In the genomic region with DNA sequence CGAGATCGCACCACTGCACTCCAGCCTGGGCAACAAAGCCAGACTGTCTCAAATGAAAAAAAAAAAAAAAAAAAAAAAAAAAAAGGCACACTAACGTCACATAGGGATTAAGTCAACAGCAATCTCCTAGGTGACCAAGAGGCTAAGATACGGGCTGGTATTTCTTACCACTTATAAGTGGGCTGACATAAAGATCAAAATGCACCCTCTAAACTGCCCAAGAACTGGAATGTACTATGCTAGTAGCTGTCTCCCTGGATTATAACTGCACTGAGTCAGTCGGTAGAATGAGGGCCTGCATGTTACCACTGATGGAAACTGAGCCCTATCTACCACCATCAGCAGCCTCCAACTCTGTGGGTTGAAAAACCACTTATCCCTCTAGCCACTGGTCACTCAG, we compare ENCODE assay signal across 22 cellular contexts.
DNase-seq lines count a peak whose midpoint lies in the region; ATAC-seq and TF ChIP-seq lines count a peak whose summit lies in the region.
"Had no signal": no experiment of that assay in that cellular context is flagged by ENCODE, and none has a peak within 500 bp of the region (broad histone marks: within the 10 kb centered on the region; RNA-seq: fewer than 3 reads in every experiment).

No MANE protein-coding gene starts in this region.

- no peaks in the 10 kb centered on the region for H4K20me1 ChIP-seq in neural progenitor cell (ENCODE audit: low read depth)
- H4K20me1 ChIP-seq: BLaER1 had no signal

- H3K27me3 ChIP-seq in stomach (no peaks in the 10 kb centered on the region), neural progenitor cell (no peaks in the 10 kb centered on the region)
- H3K27me3 ChIP-seq: BLaER1 had no signal

- no peak for TF ChIP-seq POLR2A in stomach (IDR thresholded peaks at IDR 0.05)

- WGBS in stomach, 5 donors = 33 to 61% (median 54%) methylated on average over 5 of the region's 5 CpGs

- H3K9me3 ChIP-seq in stomach (no peaks in the 10 kb centered on the region), neural progenitor cell (ENCODE audit: low read depth) (no peaks in the 10 kb centered on the region), mucosa of descending colon (no peaks in the 10 kb centered on the region)
- H3K9me3 ChIP-seq: BLaER1 had no signal

- no peak for TF ChIP-seq EP300 in stomach (IDR thresholded peaks at IDR 0.05)

- H3K27me3 Mint-ChIP-seq in neural progenitor cell (ENCODE audit: insufficient read depth, low read depth) = no peaks in the 10 kb centered on the region
- H3K27me3 Mint-ChIP-seq: CD4-positive, alpha-beta T cell had no signal

- no peak overlapping the region for H3K4me3 Mint-ChIP-seq in neural progenitor cell
- H3K4me3 Mint-ChIP-seq: CD4-positive, alpha-beta T cell had no signal

- H3K4me1 ChIP-seq in stomach (peaks cover 19 to 60% (median 32%) of the 10 kb centered on the region in 4 donors), neural progenitor cell (peaks cover 19% of the 10 kb centered on the region), mucosa of descending colon (ENCODE audit: low read depth) (no peaks in the 10 kb centered on the region)

- H3K79me2 ChIP-seq in neural progenitor cell (ENCODE audit: low read depth) = no peaks in the 10 kb centered on the region

- TF ChIP-seq CTCF in stomach (IDR thresholded peaks at IDR 0.05) (no peak), neural progenitor cell (IDR thresholded peaks at IDR 0.05) (no peak), mucosa of descending colon (IDR thresholded peaks at IDR 0.05) (no peak)

- DNase-seq in DMS53 (lab: John Stamatoyannopoulos, UW) = peak; percentile 17
- no peak for DNase-seq in DMS53 treated with DMSO at 0.1 percent for 48 hours (lab: John Stamatoyannopoulos, UW; ENCODE audit: unreplicated experiment)
- DNase-seq in amniotic epithelial cell (ENCODE audit: low read depth) = peak; percentile 18
- no peak for DNase-seq in left ventricle myocardium superior
- DNase-seq in stomach = no peak
- DNase-seq in neural progenitor cell (ENCODE audit: low spot score) = no peak
- DNase-seq in SW480 (ENCODE audit: low spot score) = no peak
- no peak for DNase-seq in mucosa of descending colon
- DNase-seq: ACHN; CD4-positive, alpha-beta T cell; COR-L47; GM23248; HCEC 1CT; KG1; NCI-H1092; NCI-H146; NCI-H2029; NCI-H2171; NCI-H524 treated with DMSO at 0.1 percent for 48 hours; NCI-H82 had no signal

- no peak overlapping the region for H3K4me2 ChIP-seq in neural progenitor cell
- H3K4me2 ChIP-seq: BLaER1 had no signal

- H3K4me1 Mint-ChIP-seq in neural progenitor cell = peaks cover 12% of the 10 kb centered on the region

- peaks cover 11 to 62% (median 46%) of the 10 kb centered on the region in 4 donors for H3K36me3 ChIP-seq in stomach
- no peaks in the 10 kb centered on the region for H3K36me3 ChIP-seq in neural progenitor cell
- H3K36me3 ChIP-seq in mucosa of descending colon (ENCODE audit: low read depth) = no peaks in the 10 kb centered on the region
- H3K36me3 ChIP-seq: BLaER1 had no signal

- H3F3A ChIP-seq in neural progenitor cell (ENCODE audit: low read depth) = peaks cover 4% of the 10 kb centered on the region

- ATAC-seq in left ventricle myocardium superior (peak; percentile 6), mucosa of descending colon (no peak)

- no peak overlapping the region for H3K9ac ChIP-seq in neural progenitor cell
- H3K9ac ChIP-seq: BLaER1, GM23248 had no signal

- no peak overlapping the region for H2AFZ ChIP-seq in neural progenitor cell (replicated peaks)
- H2AFZ ChIP-seq: GM23248 had no signal

- H3K27ac ChIP-seq in stomach (peak overlapping the region in 4 of 5 donors; percentile 4 to 72 (median 20)), neural progenitor cell (no peak overlapping the region)
- H3K27ac ChIP-seq: 22Rv1, BLaER1, GM23248 had no signal

- no peaks in the 10 kb centered on the region for H3K9me3 Mint-ChIP-seq in neural progenitor cell
- H3K9me3 Mint-ChIP-seq: CD4-positive, alpha-beta T cell had no signal

- intact Hi-C loops in left ventricle myocardium superior (cut with micrococcal nuclease) (no loop called here), stomach (cut with DNase I; ENCODE audit: low total_unique reads) (no loop called here), mucosa of descending colon (cut with DNase I, micrococcal nuclease) (no loop called here)

- peaks cover 39% of the 10 kb centered on the region for H3K36me3 Mint-ChIP-seq in neural progenitor cell

- no peak overlapping the region for H3K27ac Mint-ChIP-seq in neural progenitor cell
- H3K27ac Mint-ChIP-seq: CD4-positive, alpha-beta T cell had no signal

- no peak overlapping the region for H3K4me3 ChIP-seq in stomach
- H3K4me3 ChIP-seq in neural progenitor cell = no peak overlapping the region
- no peak overlapping the region for H3K4me3 ChIP-seq in mucosa of descending colon
- H3K4me3 ChIP-seq: BLaER1, GM23248 had no signal

Comparison
In these comparisons a context has a peak if more than half of its experiments do, and no peak if none do; other contexts are left out.
1. DNase-seq: peak in DMS53 (single experiment) and amniotic epithelial cell (single experiment); none in DMS53 treated with DMSO at 0.1 percent for 48 hours (single experiment), left ventricle myocardium superior (single experiment), stomach (single experiment), neural progenitor cell (single experiment), SW480 (single experiment) and mucosa of descending colon (0 of 3).